ENCODE assay signal across 1 cellular context in genomic region chr9:34612788-34613390, GRCh38.
TF ChIP-seq lines count a peak whose summit lies in the region.

No MANE protein-coding gene starts in this region.

TF ChIP-seq in A549, 52 proteins besides CTCF, POLR2A, EP300 and RAD21:
- peak; percentile 77 for TF ChIP-seq SMC3 (IDR thresholded peaks at IDR 0.05)
- TF ChIP-seq GATA3 (IDR thresholded peaks at IDR 0.05; ENCODE audit: borderline replicate concordance): no peak
- peak in 1 of 2 experiments; percentile 58; a peak in 2 of 4 replicates for TF ChIP-seq CEBPB (IDR thresholded peaks at IDR 0.05)
